ENCODE assay signal across 23 cellular contexts in genomic region chr6:1091905-1092304, GRCh38.
"Had no signal": no experiment of that assay in that cellular context is flagged by ENCODE, and none has a peak within 500 bp of the region (broad histone marks: within the 10 kb centered on the region; RNA-seq: fewer than 3 reads in every experiment).

No MANE protein-coding gene starts in this region.

- ATAC-seq: activated naive CD8-positive, alpha-beta T cell treated with anti-CD3 and anti-CD28 coated beads, Interleukin-2, amount 50 U/mL, for 24 hours; esophagus mucosa; foreskin keratinocyte; naive thymus-derived CD8-positive, alpha-beta T cell; psoas muscle; right cardiac atrium; stimulated activated naive CD8-positive, alpha-beta T cell treated with anti-CD3 and anti-CD28 coated beads, Interleukin-15, amount 100 ng/mL, for 72 hours had no signal

- DNase-seq: activated CD4-positive, alpha-beta T cell treated with anti-CD3 and anti-CD28 coated beads for 1 hour; activated CD8-positive, alpha-beta memory T cell treated with anti-CD3 and anti-CD28 coated beads for 24 hours; activated CD8-positive, alpha-beta memory T cell treated with anti-CD3 and anti-CD28 coated beads, Interleukin-2, amount 50 U/mL, for 48 hours; activated effector memory CD4-positive, alpha-beta T cell treated with Interleukin-2 at 50 U/mL for 16 hours; activated naive CD4-positive, alpha-beta T cell treated with anti-CD3 and anti-CD28 coated beads, Interleukin-2, amount 10 ng/mL, durations not matched to agents 7 days and 5 days; activated naive CD8-positive, alpha-beta T cell treated with anti-CD3 and anti-CD28 coated beads, Interleukin-2, amount 50 U/mL, for 24 hours; activated T-cell treated with anti-CD3 and anti-CD28 coated beads, Interleukin-2, amount 50 U/mL, for 48 hours; aorta; foreskin keratinocyte; kidney glomerular epithelial cell; naive thymus-derived CD8-positive, alpha-beta T cell; psoas muscle; right cardiac atrium; stimulated activated CD4-positive, alpha-beta T cell treated with anti-CD3 and anti-CD28 coated beads, Interleukin-4, amount 100 ng/mL, for 1 hour; stimulated activated naive CD8-positive, alpha-beta T cell treated with anti-CD3 and anti-CD28 coated beads, Interleukin-15, amount 100 ng/mL, for 72 hours; T-helper 2 cell; transverse colon; uterus; WERI-Rb-1 had no signal

- H3K4me3 ChIP-seq: coronary artery, psoas muscle, skin epidermis, suprapubic skin, transverse colon, uterus had no signal
